In the genomic region with DNA sequence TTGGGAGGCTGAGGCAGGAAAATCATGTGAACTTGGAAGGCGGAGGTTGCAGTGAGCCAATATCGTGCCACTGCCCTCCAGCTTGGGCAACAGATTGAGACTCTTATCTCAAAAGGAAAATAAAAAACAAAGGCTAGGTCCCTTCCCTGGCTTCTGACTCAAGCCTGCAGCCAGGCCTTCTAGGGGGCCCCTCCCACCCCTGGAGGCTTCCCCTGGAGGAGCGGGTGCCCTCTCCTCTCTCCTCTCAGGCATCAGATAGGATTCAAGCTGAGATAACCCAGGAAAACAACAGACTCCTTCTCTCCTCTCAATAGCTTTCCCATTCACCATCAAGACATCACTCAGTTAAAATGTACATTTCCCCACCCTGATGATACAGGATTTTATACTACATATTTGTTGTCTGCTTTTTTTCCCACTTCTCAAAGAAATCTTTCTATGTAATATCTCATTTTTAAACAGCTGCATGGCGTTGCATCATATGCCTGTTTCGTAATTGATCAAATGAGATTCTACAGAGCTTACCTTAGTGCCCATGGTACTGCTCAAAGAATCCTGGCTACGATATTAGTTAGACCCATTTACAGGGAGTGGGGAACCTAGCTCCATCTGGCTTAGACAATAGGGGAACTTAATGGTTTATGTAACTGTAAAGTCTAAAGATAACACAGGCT, we compare ENCODE assay signal across 3 cellular contexts.
TF ChIP-seq lines count a peak whose summit lies in the region.

No MANE protein-coding gene starts in this region.

TF ChIP-seq in IMR-90, 13 proteins besides CTCF, POLR2A, EP300 and RAD21:
- TF ChIP-seq SMC3 (IDR thresholded peaks at IDR 0.05; ENCODE audit: low read depth, low read length): no peak
- peak; percentile 67 for TF ChIP-seq CEBPB (IDR thresholded peaks at IDR 0.05; ENCODE audit: low read depth, low read length)
- no peak for TF ChIP-seq MAZ (IDR thresholded peaks at IDR 0.05; ENCODE audit: borderline replicate concordance, low read depth, low read length)

TF ChIP-seq in WTC11, 78 proteins besides CTCF, POLR2A, EP300 and RAD21:
- TF ChIP-seq, protein P1, sequence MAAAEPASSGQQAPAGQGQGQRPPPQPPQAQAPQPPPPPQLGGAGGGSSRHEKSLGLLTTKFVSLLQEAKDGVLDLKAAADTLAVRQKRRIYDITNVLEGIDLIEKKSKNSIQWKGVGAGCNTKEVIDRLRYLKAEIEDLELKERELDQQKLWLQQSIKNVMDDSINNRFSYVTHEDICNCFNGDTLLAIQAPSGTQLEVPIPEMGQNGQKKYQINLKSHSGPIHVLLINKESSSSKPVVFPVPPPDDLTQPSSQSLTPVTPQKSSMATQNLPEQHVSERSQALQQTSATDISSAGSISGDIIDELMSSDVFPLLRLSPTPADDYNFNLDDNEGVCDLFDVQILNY (CRISPR knock-in tag; IDR thresholded peaks at IDR 0.05): no peak
- TF ChIP-seq SOX15 (CRISPR knock-in tag; IDR thresholded peaks at IDR 0.05) (no peak), ATF1 (CRISPR knock-in tag; IDR thresholded peaks at IDR 0.05) (no peak), FOXP1 (CRISPR knock-in tag; IDR thresholded peaks at IDR 0.05; ENCODE audit: borderline replicate concordance) (no peak), GABPB1 (CRISPR knock-in tag; IDR thresholded peaks at IDR 0.05) (peak; percentile 79)

TF ChIP-seq in HepG2, 621 proteins besides CTCF, POLR2A, EP300 and RAD21:
- TF ChIP-seq, protein P2, sequence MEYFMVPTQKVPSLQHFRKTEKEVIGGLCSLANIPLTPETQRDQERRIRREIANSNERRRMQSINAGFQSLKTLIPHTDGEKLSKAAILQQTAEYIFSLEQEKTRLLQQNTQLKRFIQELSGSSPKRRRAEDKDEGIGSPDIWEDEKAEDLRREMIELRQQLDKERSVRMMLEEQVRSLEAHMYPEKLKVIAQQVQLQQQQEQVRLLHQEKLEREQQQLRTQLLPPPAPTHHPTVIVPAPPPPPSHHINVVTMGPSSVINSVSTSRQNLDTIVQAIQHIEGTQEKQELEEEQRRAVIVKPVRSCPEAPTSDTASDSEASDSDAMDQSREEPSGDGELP (IDR thresholded peaks at IDR 0.05; ENCODE audit: borderline replicate concordance, low read depth): peak; percentile 21; the same call in 1 of the 2 replicates
- TF ChIP-seq NR2C2 (CRISPR knock-in tag; IDR thresholded peaks at IDR 0.05; ENCODE audit: borderline replicate concordance) (no peak), NFIB (CRISPR knock-in tag; IDR thresholded peaks at IDR 0.05; ENCODE audit: borderline replicate concordance) (no peak), KLF6 (CRISPR knock-in tag; IDR thresholded peaks at IDR 0.05) (no peak), CEBPB (IDR thresholded peaks at IDR 0.05; ENCODE audit: borderline replicate concordance, low read depth, low read length) (peak; percentile 89), CEBPG (CRISPR knock-in tag; IDR thresholded peaks at IDR 0.05) (peak; percentile 74), ATF7 (IDR thresholded peaks at IDR 0.05) (peak; percentile 28; the same call in 1 of the 2 replicates), ATF7 (CRISPR knock-in tag; IDR thresholded peaks at IDR 0.05) (no peak)
- TF ChIP-seq, protein P3, sequence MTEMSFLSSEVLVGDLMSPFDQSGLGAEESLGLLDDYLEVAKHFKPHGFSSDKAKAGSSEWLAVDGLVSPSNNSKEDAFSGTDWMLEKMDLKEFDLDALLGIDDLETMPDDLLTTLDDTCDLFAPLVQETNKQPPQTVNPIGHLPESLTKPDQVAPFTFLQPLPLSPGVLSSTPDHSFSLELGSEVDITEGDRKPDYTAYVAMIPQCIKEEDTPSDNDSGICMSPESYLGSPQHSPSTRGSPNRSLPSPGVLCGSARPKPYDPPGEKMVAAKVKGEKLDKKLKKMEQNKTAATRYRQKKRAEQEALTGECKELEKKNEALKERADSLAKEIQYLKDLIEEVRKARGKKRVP (CRISPR knock-in tag; IDR thresholded peaks at IDR 0.05): peak in 1 of 2 experiments; percentile 89; a peak in 2 of 4 replicates
